Comparison of ENCODE assay signal across 9 cellular contexts in genomic region chr14:61103541-61104339, GRCh38.
DNase-seq lines count a peak whose midpoint lies in the region; ATAC-seq and TF ChIP-seq lines count a peak whose summit lies in the region.
"Had no signal": no experiment of that assay in that cellular context is flagged by ENCODE, and none has a peak within 500 bp of the region (broad histone marks: within the 10 kb centered on the region; RNA-seq: fewer than 3 reads in every experiment).

No MANE protein-coding gene starts in this region.

- H3K27ac ChIP-seq in CD4-positive, alpha-beta T cell (ENCODE audit: low read depth, low read length) = no peak overlapping the region

- H3K4me1 Mint-ChIP-seq in WTC11 = peaks cover 58% of the 10 kb centered on the region
- no peaks in the 10 kb centered on the region for H3K4me1 Mint-ChIP-seq in CD4-positive, alpha-beta T cell (ENCODE audit: low read depth)

- intact Hi-C loops in CD4-positive, alpha-beta T cell (cut with DNase I, micrococcal nuclease) = no loop called here

- POLR2A ChIA-PET in WTC11 (lab: Charles Lee) = no interaction called here
- POLR2A ChIA-PET in CD4-positive, alpha-beta T cell (lab: Charles Lee) = no interaction called here

- H3K27ac Mint-ChIP-seq in WTC11 = peak overlapping the region; percentile 95
- H3K27ac Mint-ChIP-seq in CD4-positive, alpha-beta T cell = no peak overlapping the region

- peaks cover 23% of the 10 kb centered on the region for H3K36me3 Mint-ChIP-seq in WTC11
- H3K36me3 Mint-ChIP-seq in CD4-positive, alpha-beta T cell (ENCODE audit: low read depth) = peaks cover 11% of the 10 kb centered on the region

- H3K27me3 ChIP-seq in CD4-positive, alpha-beta T cell (ENCODE audit: control insufficient read depth, insufficient read depth, low read length) = no peaks in the 10 kb centered on the region

- H3K9me3 Mint-ChIP-seq in WTC11 = peaks cover 19% of the 10 kb centered on the region
- no peaks in the 10 kb centered on the region for H3K9me3 Mint-ChIP-seq in CD4-positive, alpha-beta T cell

- no peak overlapping the region; the same call in 1 of the 2 replicates for H3K4me3 Mint-ChIP-seq in WTC11
- no peak overlapping the region for H3K4me3 Mint-ChIP-seq in CD4-positive, alpha-beta T cell

- H3K27me3 Mint-ChIP-seq in WTC11 (ENCODE audit: low read depth) = no peaks in the 10 kb centered on the region
- H3K27me3 Mint-ChIP-seq in CD4-positive, alpha-beta T cell = no peaks in the 10 kb centered on the region

- TF ChIP-seq CTCF in WTC11 (IDR thresholded peaks at IDR 0.05) (no peak), retinal pigment epithelial cell (conservative IDR thresholded peaks at IDR 0.05; ENCODE audit: low read depth, low read length) (no peak)
- no peak for TF ChIP-seq CTCF in CD4-positive, alpha-beta T cell (IDR thresholded peaks at IDR 0.05)

- peak; percentile 97 for DNase-seq in AG08395 (ENCODE audit: low spot score)
- no peak for DNase-seq in WTC11 (ENCODE audit: low spot score)
- DNase-seq in foreskin melanocyte = peak; percentile 80
- peak; percentile 96 for DNase-seq in retinal pigment epithelial cell (ENCODE audit: low read depth)
- no peak for DNase-seq in CD4-positive, alpha-beta T cell
- no peak for DNase-seq in effector CD4-positive, alpha-beta T cell

- no peaks in the 10 kb centered on the region for H3K9me3 ChIP-seq in CD4-positive, alpha-beta T cell (ENCODE audit: control insufficient read depth, low read length)
- H3K9me3 ChIP-seq: neutrophil had no signal

- ATAC-seq in GM19035 (IDR thresholded peaks at IDR 0.05; ENCODE audit: unreplicated experiment) (peak; percentile 78), HG03460 (IDR thresholded peaks at IDR 0.05; ENCODE audit: unreplicated experiment) (peak; percentile 48), WTC11 (peak; percentile 23)
- ATAC-seq in CD4-positive, alpha-beta T cell (ENCODE audit: poor library complexity) = no peak

- H3K4me3 ChIP-seq in retinal pigment epithelial cell (ENCODE audit: low read length) = no peak overlapping the region

- CTCF ChIA-PET in WTC11 (lab: Charles Lee) = no interaction called here
- CTCF ChIA-PET in CD4-positive, alpha-beta T cell (lab: Charles Lee) = no interaction called here

TF ChIP-seq in WTC11, 78 proteins besides CTCF, POLR2A, EP300 and RAD21:
- TF ChIP-seq ZNF317 (CRISPR knock-in tag; IDR thresholded peaks at IDR 0.05; ENCODE audit: borderline replicate concordance, low read depth) (no peak), ZNF138 (CRISPR knock-in tag; conservative IDR thresholded peaks at IDR 0.05) (no peak), ERG (CRISPR knock-in tag; IDR thresholded peaks at IDR 0.05) (no peak), RORB (CRISPR knock-in tag; IDR thresholded peaks at IDR 0.05) (no peak), ATF1 (CRISPR knock-in tag; IDR thresholded peaks at IDR 0.05) (no peak), ELF4 (CRISPR knock-in tag; IDR thresholded peaks at IDR 0.05; ENCODE audit: low read depth) (no peak), ATF2 (CRISPR knock-in tag; IDR thresholded peaks at IDR 0.05; ENCODE audit: borderline replicate concordance, low read depth) (no peak), E2F4 (CRISPR knock-in tag; IDR thresholded peaks at IDR 0.05; ENCODE audit: borderline replicate concordance, low read depth) (no peak), TCF7 (CRISPR knock-in tag; IDR thresholded peaks at IDR 0.05; ENCODE audit: low read depth) (no peak), TEAD1 (CRISPR knock-in tag; IDR thresholded peaks at IDR 0.05) (no peak), CBFB (CRISPR knock-in tag; IDR thresholded peaks at IDR 0.05; ENCODE audit: low read depth) (no peak), ZBTB43 (CRISPR knock-in tag; IDR thresholded peaks at IDR 0.05) (no peak), JAZF1 (CRISPR knock-in tag; IDR thresholded peaks at IDR 0.05) (no peak), PREB (CRISPR knock-in tag; IDR thresholded peaks at IDR 0.05; ENCODE audit: borderline replicate concordance) (no peak), RELA (CRISPR knock-in tag; IDR thresholded peaks at IDR 0.05; ENCODE audit: borderline replicate concordance) (no peak)

Comparison
In these comparisons a context has a peak if more than half of its experiments do, and no peak if none do; other contexts are left out.
1. DNase-seq: peak in AG08395 (single experiment), foreskin melanocyte (single experiment) and retinal pigment epithelial cell (single experiment); none in WTC11 (single experiment), CD4-positive, alpha-beta T cell (0 of 10) and effector CD4-positive, alpha-beta T cell (single experiment).